11 cellular contexts compared by ENCODE assay signal in genomic region chr1:63868220-63868897, GRCh38.
DNase-seq lines count a peak whose midpoint lies in the region; ATAC-seq, FAIRE-seq and TF ChIP-seq lines count a peak whose summit lies in the region.
"Had no signal": no experiment of that assay in that cellular context is flagged by ENCODE, and none has a peak within 500 bp of the region (broad histone marks: within the 10 kb centered on the region; RNA-seq: fewer than 3 reads in every experiment).

No MANE protein-coding gene starts in this region.

- intact Hi-C loops in mammary epithelial cell (cut with micrococcal nuclease), result loop anchor here (5.0 kb wide), 1 partner anchor 34 kb away; no protein-coding TSS in a partner anchor

- H3K18ac ChIP-seq in mesendoderm (ENCODE audit: low read length), result no peak overlapping the region

- peaks cover 47% of the 10 kb centered on the region for H3K4me1 ChIP-seq in mammary epithelial cell (ENCODE audit: insufficient read depth, low read length)
- H3K4me1 ChIP-seq in mesendoderm (ENCODE audit: control insufficient read depth, low read depth, low read length), result peaks cover 8% of the 10 kb centered on the region
- no peaks in the 10 kb centered on the region for H3K4me1 ChIP-seq in SJCRH30
- H3K4me1 ChIP-seq in MM.1S (ENCODE audit: low read length), result no peaks in the 10 kb centered on the region

- H2BK5ac ChIP-seq in mesendoderm (ENCODE audit: low read length), result no peak overlapping the region

- in situ Hi-C loops in mammary epithelial cell (cut with MboI; ENCODE audit: low sequenced_read_pairs in 2 of 2), result no loop called here

- dilution Hi-C loops in mammary epithelial cell (cut with HindIII; ENCODE audit: low sequenced_read_pairs), result no loop called here

- DNase-seq in D721Med (ENCODE audit: insufficient read length, low spot score), result no peak
- DNase-seq in HTR-8/SVneo (ENCODE audit: insufficient read length, low spot score), result peak; percentile 25
- DNase-seq in mammary epithelial cell, result peak; percentile 89
- DNase-seq in mesendoderm, result peak; percentile 68
- no peak for DNase-seq in NCI-H128 (lab: John Stamatoyannopoulos, UW; ENCODE audit: unreplicated experiment)
- DNase-seq in SJCRH30, result no peak
- DNase-seq in MM.1S, result no peak
- DNase-seq: anterior cingulate cortex, NCI-H1092 had no signal

- TF ChIP-seq CTCF in D721Med (IDR thresholded peaks at IDR 0.05; ENCODE audit: insufficient read depth, missing control alignments) (peak; percentile 68), mammary epithelial cell (conservative IDR thresholded peaks at IDR 0.05 in 1 of 2, IDR thresholded peaks at IDR 0.05 in 1 of 2; ENCODE audit: extremely low read depth in 1 of 2, insufficient read depth in 1 of 2, low read depth in 1 of 2, low read length in 2 of 2) (no peak), MM.1S (IDR thresholded peaks at IDR 0.05; ENCODE audit: low read length) (no peak)

- H3K9me3 ChIP-seq in mammary epithelial cell (replicated peaks; ENCODE audit: insufficient read depth, low read length) (no peaks in the 10 kb centered on the region), SJCRH30 (replicated peaks) (no peaks in the 10 kb centered on the region), MM.1S (replicated peaks; ENCODE audit: insufficient read depth, low read length) (no peaks in the 10 kb centered on the region)

- H2AFZ ChIP-seq in mammary epithelial cell (ENCODE audit: low read depth, low read length) (no peak overlapping the region), MM.1S (ENCODE audit: low read length) (no peak overlapping the region)

- no peak overlapping the region for H3K9ac ChIP-seq in mammary epithelial cell (ENCODE audit: insufficient read depth, low read length)
- no peak overlapping the region for H3K9ac ChIP-seq in mesendoderm (ENCODE audit: low read length)
- H3K9ac ChIP-seq in MM.1S (ENCODE audit: low read length), result no peak overlapping the region

- H3K27ac ChIP-seq in mammary epithelial cell (ENCODE audit: insufficient read depth, low read depth, low read length) (peak overlapping the region; percentile 41), mesendoderm (ENCODE audit: low read depth, low read length) (no peak overlapping the region), SJCRH30 (no peak overlapping the region), MM.1S (ENCODE audit: low read length) (no peak overlapping the region)

- peaks cover 58% of the 10 kb centered on the region for H3K79me2 ChIP-seq in mammary epithelial cell (ENCODE audit: insufficient read depth, low read length)
- peaks cover 2% of the 10 kb centered on the region for H3K79me2 ChIP-seq in mesendoderm (ENCODE audit: control insufficient read depth, insufficient read depth, low read length)
- H3K79me2 ChIP-seq in MM.1S (ENCODE audit: low read length), result no peaks in the 10 kb centered on the region

- ATAC-seq in GM18868 (IDR thresholded peaks at IDR 0.05; ENCODE audit: unreplicated experiment), result no peak
- ATAC-seq: stimulated activated effector memory CD8-positive, alpha-beta T cell treated with anti-CD3 and anti-CD28 coated beads, Interleukin-12 subunit alpha, Interleukin-12 subunit beta, amount 100 ng/mL, for 72 hours had no signal

- H3K4me2 ChIP-seq in mammary epithelial cell (ENCODE audit: insufficient read depth, low read depth, low read length) (peak overlapping the region; percentile 51), mesendoderm (ENCODE audit: low read length) (no peak overlapping the region), MM.1S (ENCODE audit: low read depth, low read length) (no peak overlapping the region)

- no peaks in the 10 kb centered on the region for H3K9me2 ChIP-seq in MM.1S (replicated peaks; ENCODE audit: insufficient read depth, low read length)

- H3K4ac ChIP-seq in mesendoderm (ENCODE audit: low read depth, low read length), result no peak overlapping the region

- no peak overlapping the region for H3K56ac ChIP-seq in mesendoderm (ENCODE audit: low read length)

- CTCF ChIA-PET in mammary epithelial cell (lab: Charles Lee; ENCODE audit: low non-redundant PET), result interaction anchor here (0.6 kb wide), 1 partner anchor 43 kb away, joined by 3 read pairs; no protein-coding TSS in a partner anchor

- no TSS peak for BruUV-seq in mammary epithelial cell (replicated peaks; lab: Mats Ljungman, UMichigan)

- no peaks in the 10 kb centered on the region for H4K20me1 ChIP-seq in mammary epithelial cell (ENCODE audit: insufficient read depth, low read length)
- H4K20me1 ChIP-seq in MM.1S (ENCODE audit: insufficient read depth, low read length), result no peaks in the 10 kb centered on the region

- H3F3A ChIP-seq in MM.1S (ENCODE audit: insufficient read depth, low read length), result no peaks in the 10 kb centered on the region

- no peak overlapping the region for H4K5ac ChIP-seq in mesendoderm (ENCODE audit: low read length)

- H2BK120ac ChIP-seq in mesendoderm (ENCODE audit: low read depth, low read length), result no peak overlapping the region

- no peak overlapping the region for H3K23ac ChIP-seq in mesendoderm (ENCODE audit: low read length)

- H3K79me1 ChIP-seq in mesendoderm (ENCODE audit: low read length), result peaks cover 3% of the 10 kb centered on the region

- H2AK5ac ChIP-seq in mesendoderm (ENCODE audit: low read length), result no peak overlapping the region

- H3K27me3 ChIP-seq in mammary epithelial cell (ENCODE audit: insufficient read depth, low read length) (no peaks in the 10 kb centered on the region), mesendoderm (ENCODE audit: insufficient read depth, low read length, poor library complexity) (no peaks in the 10 kb centered on the region), SJCRH30 (no peaks in the 10 kb centered on the region), MM.1S (replicated peaks; ENCODE audit: insufficient read depth, low read length) (no peaks in the 10 kb centered on the region)

- H3K4me3 ChIP-seq in mammary epithelial cell (replicated peaks in 1 of 3; ENCODE audit: insufficient read depth in 1 of 3, low read depth in 2 of 3, low read length in 3 of 3) (no peak overlapping the region), mesendoderm (ENCODE audit: low read length) (no peak overlapping the region), SJCRH30 (no peak overlapping the region), MM.1S (ENCODE audit: low read length) (no peak overlapping the region)

- H2BK15ac ChIP-seq in mesendoderm (replicated peaks; ENCODE audit: low read depth), result no peak overlapping the region

- WGBS in mammary epithelial cell (ENCODE audit: low coverage, missing lambda C conversion rate), result 70% methylated on average over 7 of the region's 7 CpGs
- WGBS in mesendoderm (ENCODE audit: extremely low coverage, insufficient coverage, low lambda C conversion rate), result no CpG with 5 or more reads among the region's 7 CpGs

- H3K36me3 ChIP-seq in mammary epithelial cell (ENCODE audit: insufficient read depth, low read length), result no peaks in the 10 kb centered on the region
- H3K36me3 ChIP-seq in mesendoderm (ENCODE audit: control insufficient read depth, insufficient read depth, low read length), result no peaks in the 10 kb centered on the region
- no peaks in the 10 kb centered on the region for H3K36me3 ChIP-seq in SJCRH30
- H3K36me3 ChIP-seq in MM.1S (replicated peaks; ENCODE audit: insufficient read depth, low read length), result no peaks in the 10 kb centered on the region

- no peak for FAIRE-seq in D721Med (lab: Jason Lieb, UNC)
- no peak for FAIRE-seq in HTR-8/SVneo (lab: Jason Lieb, UNC)

- H4K8ac ChIP-seq in mesendoderm (ENCODE audit: low read depth, low read length), result no peak overlapping the region

Comparison
In these comparisons a context has a peak if more than half of its experiments do, and no peak if none do; other contexts are left out.
1. DNase-seq: peak in HTR-8/SVneo (single experiment), mammary epithelial cell (single experiment) and mesendoderm (single experiment); none in D721Med (single experiment), NCI-H128 (single experiment), SJCRH30 (0 of 2) and MM.1S (single experiment).